Comparison of ENCODE assay signal across 9 cellular contexts in the genomic region with DNA sequence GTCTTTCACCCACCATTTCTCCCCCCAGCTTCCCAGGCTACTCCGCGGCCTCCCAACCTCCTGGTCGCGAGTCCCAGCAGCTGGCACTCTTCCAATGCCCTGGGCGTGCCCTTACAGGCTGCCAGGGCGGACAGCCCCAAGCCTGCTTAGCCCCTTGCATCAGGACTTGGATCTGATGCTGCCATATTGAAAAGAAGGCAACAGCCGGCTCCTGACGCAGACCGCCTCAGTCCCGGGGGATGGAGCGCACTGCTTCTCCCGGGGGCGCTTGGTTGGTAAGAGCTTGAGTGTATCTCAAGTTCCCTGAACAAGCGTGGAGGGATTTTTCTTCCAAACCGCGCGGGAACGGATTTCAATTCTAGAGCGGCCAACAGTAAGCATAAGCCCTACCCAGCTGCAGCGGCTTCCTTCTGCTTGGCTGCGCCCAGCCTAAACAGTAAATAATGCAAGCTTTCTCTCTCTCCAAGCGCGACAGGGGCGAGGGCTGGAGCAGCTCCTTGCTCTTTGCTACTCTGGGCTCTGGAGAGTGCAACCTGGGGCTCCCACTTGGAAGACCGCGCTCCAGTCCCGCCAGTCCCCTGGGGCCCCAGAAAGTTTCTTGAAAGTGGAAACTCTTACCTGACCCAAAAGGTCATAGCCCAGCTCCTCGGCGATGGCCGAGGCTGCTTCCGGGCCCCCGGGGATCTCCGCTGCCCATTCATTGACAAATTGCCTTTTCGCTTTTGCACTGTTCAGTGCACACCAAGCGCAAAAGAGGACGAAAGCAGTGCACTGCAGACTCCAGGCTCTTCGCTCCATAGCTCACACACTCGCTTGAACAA. TPM values are rescaled to one million over a fixed set of nuclear protein-coding genes. Genes with fewer than 3 reads are reported as not detected.
DNase-seq lines count a peak whose midpoint lies in the region; FAIRE-seq and TF ChIP-seq lines count a peak whose summit lies in the region.
"Had no signal": no experiment of that assay in that cellular context is flagged by ENCODE, and none has a peak within 500 bp of the region (broad histone marks: within the 10 kb centered on the region; RNA-seq: fewer than 3 reads in every experiment).

No MANE protein-coding gene starts in this region.

- H3K27ac Mint-ChIP-seq in chondrocyte (ENCODE audit: unreplicated experiment) (no peak overlapping the region), osteocyte (ENCODE audit: unreplicated experiment) (no peak overlapping the region)
- H3K27ac Mint-ChIP-seq: activated CD8-positive, alpha-beta T cell treated with anti-CD3 and anti-CD28 coated beads for 36 hours had no signal

- H3K4me1 Mint-ChIP-seq in chondrocyte (ENCODE audit: low read depth) (peaks cover 29% of the 10 kb centered on the region), osteocyte (ENCODE audit: unreplicated experiment) (peaks cover 28% of the 10 kb centered on the region)

- CTCF ChIA-PET in RWPE1 (lab: Yijun Ruan, JAX) = interaction anchor here (0.5 kb wide), 1 partner anchor 15 kb away, joined by 3 read pairs; no protein-coding TSS in a partner anchor

- POLR2A ChIA-PET in RWPE1 (lab: Yijun Ruan, JAX; ENCODE audit: low non-redundant PET) = no interaction called here

- H3K4me3 ChIP-seq in GM06990 (replicated peaks; ENCODE audit: low read depth, low read length) = peak overlapping the region; percentile 58

- H3K9me3 Mint-ChIP-seq in chondrocyte (ENCODE audit: low read depth) (no peaks in the 10 kb centered on the region), osteocyte (ENCODE audit: unreplicated experiment) (no peaks in the 10 kb centered on the region)

- H3K36me3 ChIP-seq in GM06990 (ENCODE audit: control insufficient read depth, insufficient read depth, low read length) = no peaks in the 10 kb centered on the region

- no peak for FAIRE-seq in GM19239 (lab: Jason Lieb, UNC)

- H3K27me3 ChIP-seq in GM06990 (replicated peaks; ENCODE audit: control insufficient read depth, insufficient read depth, low read length) = no peaks in the 10 kb centered on the region; the same call in none of the 2 replicates

- TF ChIP-seq CTCF in GM06990 (IDR thresholded peaks at IDR 0.05; ENCODE audit: insufficient read depth, low read length, poor library complexity, severe bottlenecking) (no peak), chondrocyte (IDR thresholded peaks at IDR 0.05) (no peak), osteocyte (IDR thresholded peaks at IDR 0.05) (no peak), RWPE1 (conservative IDR thresholded peaks at IDR 0.05; ENCODE audit: low read depth) (no peak)

- in situ Hi-C loops in ACHN (cut with HindIII; ENCODE audit: low pct_ligation_motif_present, low pct_unique_long_range_greater_than_20kb, low sequenced_read_pairs) = no loop called here

- H3K27me3 Mint-ChIP-seq in chondrocyte (ENCODE audit: low read depth) (peaks cover 58% of the 10 kb centered on the region), osteocyte (ENCODE audit: unreplicated experiment) (peaks cover 74% of the 10 kb centered on the region)

- H3K4me3 Mint-ChIP-seq in chondrocyte (ENCODE audit: unreplicated experiment) (peak overlapping the region; percentile 10), osteocyte (ENCODE audit: unreplicated experiment) (peak overlapping the region; percentile 23)
- H3K4me3 Mint-ChIP-seq: activated CD8-positive, alpha-beta T cell treated with anti-CD3 and anti-CD28 coated beads for 36 hours had no signal

- no peak overlapping the region for H3K27ac ChIP-seq in RWPE1

- H3K36me3 Mint-ChIP-seq in chondrocyte (ENCODE audit: low read depth) = no peaks in the 10 kb centered on the region
- no peaks in the 10 kb centered on the region for H3K36me3 Mint-ChIP-seq in osteocyte (ENCODE audit: unreplicated experiment)

- DNase-seq in GM06990 (ENCODE audit: extremely low read depth, insufficient read length) = peak; percentile 46
- DNase-seq in NCI-H1436 treated with DMSO at 0.1 percent for 48 hours (lab: John Stamatoyannopoulos, UW) = peak; percentile 39
- DNase-seq in chondrocyte (ENCODE audit: low spot score) = no peak
- DNase-seq in osteocyte (ENCODE audit: extremely low spot score, unreplicated experiment) = no peak
- no peak for DNase-seq in GM19239 (ENCODE audit: insufficient read length, low spot score)
- no peak for DNase-seq in RWPE1 (ENCODE audit: low spot score)
- DNase-seq in ACHN = no peak
- DNase-seq in stimulated activated CD4-positive, alpha-beta T cell treated with anti-CD3 and anti-CD28 coated beads, Interleukin-1b, Interleukin-23, amount 100 ng/mL, for 48 hours = no peak

RNA-seq across cellular contexts. Expression of gene PCSK1, which starts 0.6 kb away (rescaled TPM):
- total RNA-seq in chondrocyte (0.05 TPM in 1 of 3 replicates, not detected in the others), osteocyte (not detected in 2 replicates)
- total RNA-seq: activated CD8-positive, alpha-beta T cell treated with anti-CD3 and anti-CD28 coated beads for 36 hours had no signal

Comparison
In these comparisons a context has a peak if more than half of its experiments do, and no peak if none do; other contexts are left out.
1. DNase-seq: peak in GM06990 (single experiment) and NCI-H1436 treated with DMSO at 0.1 percent for 48 hours (single experiment); none in chondrocyte (single experiment), osteocyte (single experiment), GM19239 (single experiment), RWPE1 (single experiment), ACHN (single experiment) and stimulated activated CD4-positive, alpha-beta T cell treated with anti-CD3 and anti-CD28 coated beads, Interleukin-1b, Interleukin-23, amount 100 ng/mL, for 48 hours (single experiment).